1 cellular context compared by ENCODE assay signal in the genomic region with DNA sequence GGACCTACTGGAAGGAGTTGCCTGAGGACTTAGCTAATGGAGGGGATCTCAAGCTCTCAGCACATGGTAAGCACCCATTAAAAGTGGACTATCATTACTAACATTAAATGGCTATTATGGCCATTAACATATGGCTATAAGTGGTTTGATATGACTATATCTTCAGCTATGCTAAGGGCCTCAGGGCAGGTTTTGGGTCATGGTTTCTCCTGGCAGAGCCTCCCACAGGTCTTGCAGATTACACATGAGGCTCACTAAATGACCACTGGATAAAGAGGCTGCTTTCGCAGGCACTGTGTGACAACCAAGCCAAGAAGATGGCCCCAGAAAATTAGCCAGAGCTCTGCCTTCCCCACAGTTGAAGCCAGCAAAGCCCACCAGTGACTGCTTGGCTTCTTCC.
TF ChIP-seq lines count a peak whose summit lies in the region.

No MANE protein-coding gene starts in this region.

TF ChIP-seq in GM23338, 12 proteins besides CTCF, POLR2A, EP300 and RAD21 (continued from another document):
- TF ChIP-seq JUNB (IDR thresholded peaks at IDR 0.05; ENCODE audit: unreplicated experiment): no peak
- no peak for TF ChIP-seq EZH2phosphoT487 (IDR thresholded peaks at IDR 0.05; ENCODE audit: unreplicated experiment)
- no peak for TF ChIP-seq STAT1 (IDR thresholded peaks at IDR 0.05; ENCODE audit: unreplicated experiment)
- TF ChIP-seq POLR2AphosphoS5 (IDR thresholded peaks at IDR 0.05; ENCODE audit: low read depth): no peak
- TF ChIP-seq ZNF331 (CRISPR knock-in tag; IDR thresholded peaks at IDR 0.05; ENCODE audit: low read depth): no peak
- TF ChIP-seq NANOG (IDR thresholded peaks at IDR 0.05; ENCODE audit: borderline replicate concordance): no peak
- TF ChIP-seq, protein P1, sequence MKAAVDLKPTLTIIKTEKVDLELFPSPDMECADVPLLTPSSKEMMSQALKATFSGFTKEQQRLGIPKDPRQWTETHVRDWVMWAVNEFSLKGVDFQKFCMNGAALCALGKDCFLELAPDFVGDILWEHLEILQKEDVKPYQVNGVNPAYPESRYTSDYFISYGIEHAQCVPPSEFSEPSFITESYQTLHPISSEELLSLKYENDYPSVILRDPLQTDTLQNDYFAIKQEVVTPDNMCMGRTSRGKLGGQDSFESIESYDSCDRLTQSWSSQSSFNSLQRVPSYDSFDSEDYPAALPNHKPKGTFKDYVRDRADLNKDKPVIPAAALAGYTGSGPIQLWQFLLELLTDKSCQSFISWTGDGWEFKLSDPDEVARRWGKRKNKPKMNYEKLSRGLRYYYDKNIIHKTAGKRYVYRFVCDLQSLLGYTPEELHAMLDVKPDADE (IDR thresholded peaks at IDR 0.05): no peak
- TF ChIP-seq, protein P2, sequence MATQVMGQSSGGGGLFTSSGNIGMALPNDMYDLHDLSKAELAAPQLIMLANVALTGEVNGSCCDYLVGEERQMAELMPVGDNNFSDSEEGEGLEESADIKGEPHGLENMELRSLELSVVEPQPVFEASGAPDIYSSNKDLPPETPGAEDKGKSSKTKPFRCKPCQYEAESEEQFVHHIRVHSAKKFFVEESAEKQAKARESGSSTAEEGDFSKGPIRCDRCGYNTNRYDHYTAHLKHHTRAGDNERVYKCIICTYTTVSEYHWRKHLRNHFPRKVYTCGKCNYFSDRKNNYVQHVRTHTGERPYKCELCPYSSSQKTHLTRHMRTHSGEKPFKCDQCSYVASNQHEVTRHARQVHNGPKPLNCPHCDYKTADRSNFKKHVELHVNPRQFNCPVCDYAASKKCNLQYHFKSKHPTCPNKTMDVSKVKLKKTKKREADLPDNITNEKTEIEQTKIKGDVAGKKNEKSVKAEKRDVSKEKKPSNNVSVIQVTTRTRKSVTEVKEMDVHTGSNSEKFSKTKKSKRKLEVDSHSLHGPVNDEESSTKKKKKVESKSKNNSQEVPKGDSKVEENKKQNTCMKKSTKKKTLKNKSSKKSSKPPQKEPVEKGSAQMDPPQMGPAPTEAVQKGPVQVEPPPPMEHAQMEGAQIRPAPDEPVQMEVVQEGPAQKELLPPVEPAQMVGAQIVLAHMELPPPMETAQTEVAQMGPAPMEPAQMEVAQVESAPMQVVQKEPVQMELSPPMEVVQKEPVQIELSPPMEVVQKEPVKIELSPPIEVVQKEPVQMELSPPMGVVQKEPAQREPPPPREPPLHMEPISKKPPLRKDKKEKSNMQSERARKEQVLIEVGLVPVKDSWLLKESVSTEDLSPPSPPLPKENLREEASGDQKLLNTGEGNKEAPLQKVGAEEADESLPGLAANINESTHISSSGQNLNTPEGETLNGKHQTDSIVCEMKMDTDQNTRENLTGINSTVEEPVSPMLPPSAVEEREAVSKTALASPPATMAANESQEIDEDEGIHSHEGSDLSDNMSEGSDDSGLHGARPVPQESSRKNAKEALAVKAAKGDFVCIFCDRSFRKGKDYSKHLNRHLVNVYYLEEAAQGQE (IDR thresholded peaks at IDR 0.05; ENCODE audit: unreplicated experiment): no peak
